In genomic region chr7:107467972-107468371, GRCh38 we compare ENCODE assay signal across 27 cellular contexts. TPM values are rescaled to one million over a fixed set of nuclear protein-coding genes. Genes with fewer than 3 reads are reported as not detected.
"Had no signal": no experiment of that assay in that cellular context is flagged by ENCODE, and none has a peak within 500 bp of the region (broad histone marks: within the 10 kb centered on the region; RNA-seq: fewer than 3 reads in every experiment).

No MANE protein-coding gene starts in this region.

- H3K4me1 ChIP-seq: SJCRH30 had no signal

- DNase-seq: IMR-90; Karpas-422; KG1; MG63; NCI-H1092; NCI-H1105 treated with DMSO at 0.1 percent for 48 hours; NCI-H1417 treated with DMSO at 0.1 percent for 48 hours; NCI-H146; NCI-H1694 treated with DMSO at 0.1 percent for 48 hours; NCI-H1930; NCI-H2081; NCI-H2107; NCI-H2227 treated with DMSO at 0.1 percent for 48 hours; NCI-H524; NCI-H526 treated with DMSO at 0.1 percent for 48 hours; NCI-H748 treated with DMSO at 0.1 percent for 48 hours; NK-92 treated with Interleukin-12 subunit alpha and Interleukin-12 subunit beta, amount 100 ng/mL, for 24 hours; PC-3; SHP77 treated with DMSO at 0.1 percent for 48 hours; SJCRH30; T-helper 1 cell had no signal

- H3K27me3 ChIP-seq: MG63, SJCRH30 had no signal

- H3K9me3 ChIP-seq: MG63, SJCRH30 had no signal

- H3K27ac ChIP-seq: RWPE1, SJCRH30 had no signal

- H3K4me3 ChIP-seq: MG63, SJCRH30 had no signal

- H3K36me3 ChIP-seq: MG63, SJCRH30 had no signal

- ATAC-seq: HepG2, Panc1, PC-3, SK-N-SH treated with all-trans-retinoic acid at 6 μM for 48 hours had no signal

RNA-seq across cellular contexts. Expression of gene GPR22, which starts 1.9 kb away (rescaled TPM):
- total RNA-seq: HepG2, HT1080, IMR-90, OCI-LY7, PC-3, SJCRH30 had no signal
- polyA plus RNA-seq: HepG2, IMR-90 had no signal
